19 cellular contexts compared by ENCODE assay signal in the genomic region with DNA sequence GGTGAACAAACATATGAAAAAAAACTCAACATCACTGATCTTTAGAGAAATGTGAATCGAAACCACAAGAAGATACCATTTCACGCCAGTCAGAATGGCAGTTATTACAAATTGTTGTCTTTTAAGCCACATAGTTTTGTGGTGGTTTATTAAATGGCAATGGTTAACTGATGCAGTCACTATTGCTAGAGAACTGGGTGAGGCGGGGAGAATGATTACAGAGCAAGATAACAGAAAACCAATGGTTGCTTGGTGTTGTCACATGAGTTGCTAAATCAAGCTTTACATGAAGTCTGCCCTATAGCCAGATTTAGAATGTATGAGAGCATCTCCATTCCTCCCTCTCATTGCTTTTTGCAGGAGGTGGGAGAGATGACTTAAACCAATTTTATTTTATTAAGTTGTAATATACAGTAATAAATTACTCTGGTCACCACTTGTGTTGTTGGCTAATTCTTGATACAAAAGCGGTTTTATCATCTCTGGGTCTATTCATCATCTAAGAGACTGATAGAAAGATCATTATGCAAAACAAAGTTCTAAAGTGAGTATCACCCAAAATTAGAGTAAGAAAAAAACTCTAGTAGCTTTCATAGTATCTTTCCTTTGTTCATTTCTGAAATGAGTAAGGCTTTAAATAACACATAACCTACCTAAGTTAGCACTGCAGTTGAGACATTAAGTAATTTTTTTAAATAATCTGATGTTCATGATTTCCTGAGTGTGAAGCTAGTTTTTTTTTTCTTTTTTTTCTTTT.
DNase-seq lines count a peak whose midpoint lies in the region; ATAC-seq and TF ChIP-seq lines count a peak whose summit lies in the region.
"Had no signal": no experiment of that assay in that cellular context is flagged by ENCODE, and none has a peak within 500 bp of the region (broad histone marks: within the 10 kb centered on the region; RNA-seq: fewer than 3 reads in every experiment).

No MANE protein-coding gene starts in this region.

- no peak overlapping the region for H3K4me3 ChIP-seq in Jurkat, Clone E6-1 (ENCODE audit: low read length)
- H3K4me3 ChIP-seq in stomach, result no peak overlapping the region
- H3K4me3 ChIP-seq: gastrocnemius medialis, MG63 had no signal

- H3K27ac ChIP-seq in stomach, result no peak overlapping the region
- H3K27ac ChIP-seq: gastrocnemius medialis, WERI-Rb-1 had no signal

- no peaks in the 10 kb centered on the region for H3K9me3 ChIP-seq in stomach
- H3K9me3 ChIP-seq: gastrocnemius medialis, MG63 had no signal

- H3K27me3 Mint-ChIP-seq in activated T-cell treated with anti-CD3 and anti-CD28 coated beads, Interleukin-2, amount 50 U/mL, for 4 hours (ENCODE audit: low read depth), result no peaks in the 10 kb centered on the region
- H3K27me3 Mint-ChIP-seq: T-helper 17 cell had no signal

- H3K36me3 ChIP-seq in stomach, result no peaks in the 10 kb centered on the region
- H3K36me3 ChIP-seq: gastrocnemius medialis, MG63, WERI-Rb-1 had no signal

- no peak for TF ChIP-seq CTCF in stomach (IDR thresholded peaks at IDR 0.05)

- no peak for TF ChIP-seq EP300 in stomach (IDR thresholded peaks at IDR 0.05)

- WGBS in stomach, 5 donors, result 84 to 92% (median 86%) methylated on average over 4 of the region's 4 CpGs

- no peak for TF ChIP-seq POLR2A in stomach (IDR thresholded peaks at IDR 0.05)

- intact Hi-C loops in stomach (cut with DNase I; ENCODE audit: low total_unique reads), result no loop called here

- no peak overlapping the region for H3K4me3 Mint-ChIP-seq in activated T-cell treated with anti-CD3 and anti-CD28 coated beads, Interleukin-2, amount 50 U/mL, for 4 hours
- H3K4me3 Mint-ChIP-seq: activated CD8-positive, alpha-beta T cell treated with anti-CD3 and anti-CD28 coated beads, Interleukin-2, amount 10 ng/mL, durations not matched to agents 7 days and 5 days; CD14-positive monocyte; T-helper 17 cell had no signal

- no peaks in the 10 kb centered on the region for H3K27me3 ChIP-seq in stomach
- H3K27me3 ChIP-seq: gastrocnemius medialis, MG63 had no signal

- DNase-seq in Jurkat, Clone E6-1 (ENCODE audit: low read depth, low spot score), result peak; percentile 28
- DNase-seq in midbrain (lab: John Stamatoyannopoulos, UW) (no peak), SIG-M5 (lab: John Stamatoyannopoulos, UW) (no peak), stomach (no peak)
- DNase-seq in activated T-cell treated with anti-CD3 and anti-CD28 coated beads, Interleukin-2, amount 50 U/mL, for 4 hours, result no peak
- DNase-seq: activated CD8-positive, alpha-beta T cell treated with anti-CD3 and anti-CD28 coated beads, Interleukin-2, amount 10 ng/mL, durations not matched to agents 7 days and 5 days; gastrocnemius medialis; MG63; NCI-H2029 treated with DMSO at 0.1 percent for 48 hours; NCI-H510A; stimulated activated naive CD4-positive, alpha-beta T cell; T-helper 17 cell; trophoblast cell; WERI-Rb-1 had no signal

- no peaks in the 10 kb centered on the region for H3K36me3 Mint-ChIP-seq in activated T-cell treated with anti-CD3 and anti-CD28 coated beads, Interleukin-2, amount 50 U/mL, for 4 hours (ENCODE audit: insufficient read depth)
- H3K36me3 Mint-ChIP-seq: CD14-positive monocyte had no signal

- H3K9me3 Mint-ChIP-seq in activated T-cell treated with anti-CD3 and anti-CD28 coated beads, Interleukin-2, amount 50 U/mL, for 4 hours, result no peaks in the 10 kb centered on the region

- ATAC-seq in GM18511 (IDR thresholded peaks at IDR 0.05; ENCODE audit: unreplicated experiment), result peak; percentile 83
- peak; percentile 66 for ATAC-seq in GM21381 (IDR thresholded peaks at IDR 0.05; ENCODE audit: unreplicated experiment)
- ATAC-seq in HG02943 (IDR thresholded peaks at IDR 0.05; ENCODE audit: low read depth, unreplicated experiment), result peak; percentile 74
- ATAC-seq in activated T-cell treated with anti-CD3 and anti-CD28 coated beads, Interleukin-2, amount 50 U/mL, for 4 hours, result no peak
- ATAC-seq: activated CD8-positive, alpha-beta T cell treated with anti-CD3 and anti-CD28 coated beads, Interleukin-2, amount 10 ng/mL, durations not matched to agents 7 days and 5 days; gastrocnemius medialis; HCT116; T-helper 17 cell had no signal

- no peaks in the 10 kb centered on the region for H3K4me1 Mint-ChIP-seq in activated T-cell treated with anti-CD3 and anti-CD28 coated beads, Interleukin-2, amount 50 U/mL, for 4 hours (ENCODE audit: low read depth)
- H3K4me1 Mint-ChIP-seq: T-helper 17 cell had no signal

- H3K4me1 ChIP-seq in stomach, result no peaks in the 10 kb centered on the region
- H3K4me1 ChIP-seq: gastrocnemius medialis had no signal

Comparison
In these comparisons a context has a peak if more than half of its experiments do, and no peak if none do; other contexts are left out.
1. ATAC-seq: peak in GM18511 (single experiment), GM21381 (single experiment) and HG02943 (single experiment); none in activated T-cell treated with anti-CD3 and anti-CD28 coated beads, Interleukin-2, amount 50 U/mL, for 4 hours (0 of 2).